ENCODE assay signal across 1 cellular context in genomic region chr13:75636339-75637095, GRCh38.
TF ChIP-seq lines count a peak whose summit lies in the region.

No MANE protein-coding gene starts in this region.

TF ChIP-seq in K562, 482 proteins besides CTCF, POLR2A, EP300 and RAD21 (continued from another document):
- TF ChIP-seq ZBTB34 (CRISPR knock-in tag; IDR thresholded peaks at IDR 0.05) (no peak), MAX (CRISPR knock-in tag; IDR thresholded peaks at IDR 0.05) (peak; percentile 75), PHF8 (IDR thresholded peaks at IDR 0.05; ENCODE audit: borderline replicate concordance, low read length) (peak; percentile 17; the same call in 1 of the 2 replicates), POLR2AphosphoS5 (IDR thresholded peaks at IDR 0.05; ENCODE audit: control insufficient read depth, insufficient read depth, low read depth, low read length) (no peak), MGA (IDR thresholded peaks at IDR 0.05) (peak; percentile 62), E2F8 (IDR thresholded peaks at IDR 0.05; ENCODE audit: low read depth, partially characterized antibody) (no peak), NFRKB (IDR thresholded peaks at IDR 0.05; ENCODE audit: low read depth) (no peak), ZNF79 (CRISPR knock-in tag; IDR thresholded peaks at IDR 0.05; ENCODE audit: low read depth) (no peak), FOXM1 (IDR thresholded peaks at IDR 0.05; ENCODE audit: low read depth) (peak; percentile 24; the same call in 1 of the 2 replicates), FOXM1 (CRISPR knock-in tag; IDR thresholded peaks at IDR 0.05; ENCODE audit: low read depth) (no peak), EP400 (IDR thresholded peaks at IDR 0.05) (no peak), NR0B1 (IDR thresholded peaks at IDR 0.05; ENCODE audit: partially characterized antibody) (no peak), STAT6 (CRISPR knock-in tag; IDR thresholded peaks at IDR 0.05) (no peak), ZNF561 (CRISPR knock-in tag; conservative IDR thresholded peaks at IDR 0.05) (no peak), POLR2G (IDR thresholded peaks at IDR 0.05; ENCODE audit: low read depth, low read length) (peak; percentile 51)
